ENCODE assay signal across 11 cellular contexts in the genomic region with DNA sequence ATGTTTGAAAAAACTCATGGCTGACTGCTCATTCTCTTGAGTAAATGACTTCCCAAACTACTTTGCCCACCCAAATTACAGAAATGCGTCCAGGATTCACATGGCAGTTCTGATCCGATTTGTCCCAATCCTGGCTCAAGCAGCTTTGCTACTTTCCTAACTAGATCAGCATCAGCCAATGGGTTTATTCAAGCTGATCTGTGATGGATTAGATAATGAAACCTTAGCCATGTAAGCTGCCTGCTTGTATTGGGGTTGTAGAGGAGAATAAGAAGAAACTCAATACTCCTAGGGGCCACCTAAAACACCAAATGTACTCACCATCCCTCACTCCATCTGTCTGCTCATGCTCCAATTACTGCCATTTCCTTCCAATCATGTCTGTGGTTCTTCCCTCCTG. TPM values are rescaled to one million over a fixed set of nuclear protein-coding genes. Genes with fewer than 3 reads are reported as not detected.
DNase-seq lines count a peak whose midpoint lies in the region; TF ChIP-seq lines count a peak whose summit lies in the region.
"Had no signal": no experiment of that assay in that cellular context is flagged by ENCODE, and none has a peak within 500 bp of the region (broad histone marks: within the 10 kb centered on the region; RNA-seq: fewer than 3 reads in every experiment).

No MANE protein-coding gene starts in this region.

- no peak for TF ChIP-seq CTCF in WERI-Rb-1 (IDR thresholded peaks at IDR 0.05; ENCODE audit: low read depth, low read length)
- no peak for TF ChIP-seq CTCF in mesothelial cell of epicardium (IDR thresholded peaks at IDR 0.05; ENCODE audit: unreplicated experiment)
- TF ChIP-seq CTCF in tibial nerve (IDR thresholded peaks at IDR 0.05): no peak

- no peak overlapping the region for H3K27ac ChIP-seq in WERI-Rb-1
- peak overlapping the region in 3 of 4 donors; percentile 53 to 82 (median 65) for H3K27ac ChIP-seq in tibial nerve

- DNase-seq in activated CD4-positive, alpha-beta memory T cell treated with anti-CD3 and anti-CD28 coated beads for 36 hours: no peak
- DNase-seq in activated CD4-positive, alpha-beta memory T cell treated with anti-CD3 and anti-CD28 coated beads, Interleukin-2, amount 10 ng/mL, durations not matched to agents 7 days and 5 days: no peak
- DNase-seq in WERI-Rb-1 (peak; percentile 64), mesothelial cell of epicardium (ENCODE audit: low spot score in 2 of 2, unreplicated experiment in 2 of 2) (no peak), tibial nerve (ENCODE audit: low spot score in 2 of 2) (no peak), middle frontal gyrus (ENCODE audit: extremely low spot score, low spot score) (no peak)
- no peak for DNase-seq in activated T-cell treated with anti-CD3 and anti-CD28 coated beads, Interleukin-2, amount 50 U/mL, for 24 hours
- no peak for DNase-seq in stimulated activated CD4-positive, alpha-beta T cell treated with anti-CD3 and anti-CD28 coated beads, Interleukin-4, amount 100 ng/mL, for 1 hour
- DNase-seq: mucosa of descending colon, NCI-H1092, spleen had no signal

- H3K9me3 Mint-ChIP-seq in activated CD4-positive, alpha-beta memory T cell treated with anti-CD3 and anti-CD28 coated beads for 36 hours: no peaks in the 10 kb centered on the region
- no peaks in the 10 kb centered on the region for H3K9me3 Mint-ChIP-seq in activated CD4-positive, alpha-beta memory T cell treated with anti-CD3 and anti-CD28 coated beads, Interleukin-2, amount 10 ng/mL, durations not matched to agents 7 days and 5 days
- H3K9me3 Mint-ChIP-seq in mesothelial cell of epicardium: no peaks in the 10 kb centered on the region
- H3K9me3 Mint-ChIP-seq in activated T-cell treated with anti-CD3 and anti-CD28 coated beads, Interleukin-2, amount 50 U/mL, for 24 hours: no peaks in the 10 kb centered on the region

- CTCF ChIA-PET in activated CD4-positive, alpha-beta memory T cell treated with anti-CD3 and anti-CD28 coated beads for 36 hours (lab: Charles Lee): interaction anchor here (0.8 to 10.9 kb wide), 2 partner anchors 44 to 192 kb away, joined by 4 to 78 read pairs; no protein-coding TSS in a partner anchor
- CTCF ChIA-PET in activated CD4-positive, alpha-beta memory T cell treated with anti-CD3 and anti-CD28 coated beads, Interleukin-2, amount 10 ng/mL, durations not matched to agents 7 days and 5 days (lab: Charles Lee): interaction anchor here (1.1 kb wide), 1 partner anchor 44 kb away, joined by 4 read pairs; no protein-coding TSS in a partner anchor

- H3K27ac Mint-ChIP-seq in activated CD4-positive, alpha-beta memory T cell treated with anti-CD3 and anti-CD28 coated beads for 36 hours: peak overlapping the region; percentile 53
- no peak overlapping the region for H3K27ac Mint-ChIP-seq in activated CD4-positive, alpha-beta memory T cell treated with anti-CD3 and anti-CD28 coated beads, Interleukin-2, amount 10 ng/mL, durations not matched to agents 7 days and 5 days
- peak overlapping the region; percentile 88 for H3K27ac Mint-ChIP-seq in mesothelial cell of epicardium
- H3K27ac Mint-ChIP-seq in activated T-cell treated with anti-CD3 and anti-CD28 coated beads, Interleukin-2, amount 50 U/mL, for 24 hours: no peak overlapping the region

- H3K36me3 Mint-ChIP-seq in activated CD4-positive, alpha-beta memory T cell treated with anti-CD3 and anti-CD28 coated beads for 36 hours: no peaks in the 10 kb centered on the region
- no peaks in the 10 kb centered on the region for H3K36me3 Mint-ChIP-seq in activated CD4-positive, alpha-beta memory T cell treated with anti-CD3 and anti-CD28 coated beads, Interleukin-2, amount 10 ng/mL, durations not matched to agents 7 days and 5 days (ENCODE audit: low read depth)
- peaks cover 6% of the 10 kb centered on the region for H3K36me3 Mint-ChIP-seq in mesothelial cell of epicardium
- H3K36me3 Mint-ChIP-seq in activated T-cell treated with anti-CD3 and anti-CD28 coated beads, Interleukin-2, amount 50 U/mL, for 24 hours (ENCODE audit: low read depth): no peaks in the 10 kb centered on the region

- H3K4me3 Mint-ChIP-seq in activated CD4-positive, alpha-beta memory T cell treated with anti-CD3 and anti-CD28 coated beads for 36 hours: no peak overlapping the region
- no peak overlapping the region for H3K4me3 Mint-ChIP-seq in activated CD4-positive, alpha-beta memory T cell treated with anti-CD3 and anti-CD28 coated beads, Interleukin-2, amount 10 ng/mL, durations not matched to agents 7 days and 5 days
- H3K4me3 Mint-ChIP-seq in mesothelial cell of epicardium: peak overlapping the region; percentile 10
- H3K4me3 Mint-ChIP-seq in activated T-cell treated with anti-CD3 and anti-CD28 coated beads, Interleukin-2, amount 50 U/mL, for 24 hours: no peak overlapping the region

- peaks cover 0 to 66% (median 22%) of the 10 kb centered on the region in 4 donors for H3K4me1 ChIP-seq in tibial nerve

- H3K27me3 Mint-ChIP-seq in activated CD4-positive, alpha-beta memory T cell treated with anti-CD3 and anti-CD28 coated beads for 36 hours: peaks cover 4% of the 10 kb centered on the region
- H3K27me3 Mint-ChIP-seq in activated CD4-positive, alpha-beta memory T cell treated with anti-CD3 and anti-CD28 coated beads, Interleukin-2, amount 10 ng/mL, durations not matched to agents 7 days and 5 days: peaks cover 7% of the 10 kb centered on the region
- no peaks in the 10 kb centered on the region for H3K27me3 Mint-ChIP-seq in mesothelial cell of epicardium (ENCODE audit: low read depth)
- H3K27me3 Mint-ChIP-seq in activated T-cell treated with anti-CD3 and anti-CD28 coated beads, Interleukin-2, amount 50 U/mL, for 24 hours: peaks cover 3% of the 10 kb centered on the region

- peaks cover 18% of the 10 kb centered on the region for H3K4me1 Mint-ChIP-seq in activated CD4-positive, alpha-beta memory T cell treated with anti-CD3 and anti-CD28 coated beads for 36 hours (ENCODE audit: low read depth)
- peaks cover 9% of the 10 kb centered on the region for H3K4me1 Mint-ChIP-seq in activated CD4-positive, alpha-beta memory T cell treated with anti-CD3 and anti-CD28 coated beads, Interleukin-2, amount 10 ng/mL, durations not matched to agents 7 days and 5 days
- H3K4me1 Mint-ChIP-seq in mesothelial cell of epicardium: peaks cover 58% of the 10 kb centered on the region
- peaks cover 19% of the 10 kb centered on the region for H3K4me1 Mint-ChIP-seq in activated T-cell treated with anti-CD3 and anti-CD28 coated beads, Interleukin-2, amount 50 U/mL, for 24 hours (ENCODE audit: low read depth)

- H3K27me3 ChIP-seq in WERI-Rb-1 (ENCODE audit: insufficient read depth, low read depth, severe bottlenecking): peaks cover 76% of the 10 kb centered on the region
- H3K27me3 ChIP-seq in tibial nerve: no peaks in the 10 kb centered on the region

- no peak for TF ChIP-seq POLR2A in tibial nerve (IDR thresholded peaks at IDR 0.05)

- H3K4me3 ChIP-seq in WERI-Rb-1 (ENCODE audit: low read depth, low read length) (no peak overlapping the region), tibial nerve (no peak overlapping the region)
- H3K4me3 ChIP-seq: mucosa of descending colon, spleen had no signal

- 49 to 56% methylated on average over 2 of the region's 2 CpGs for WGBS in tibial nerve, 2 donors

- no peak for TF ChIP-seq EP300 in tibial nerve (IDR thresholded peaks at IDR 0.05)

- intact Hi-C loops in activated CD4-positive, alpha-beta memory T cell treated with anti-CD3 and anti-CD28 coated beads for 36 hours (cut with micrococcal nuclease): no loop called here

- H3K9me3 ChIP-seq in WERI-Rb-1 (ENCODE audit: severe bottlenecking) (peaks cover 11% of the 10 kb centered on the region), tibial nerve (no peaks in the 10 kb centered on the region)
- H3K9me3 ChIP-seq: mucosa of descending colon, spleen had no signal

- POLR2A ChIA-PET in activated CD4-positive, alpha-beta memory T cell treated with anti-CD3 and anti-CD28 coated beads for 36 hours (lab: Charles Lee): no interaction called here
- POLR2A ChIA-PET in activated CD4-positive, alpha-beta memory T cell treated with anti-CD3 and anti-CD28 coated beads, Interleukin-2, amount 10 ng/mL, durations not matched to agents 7 days and 5 days (lab: Charles Lee): no interaction called here

- H3K36me3 ChIP-seq in WERI-Rb-1 (no peaks in the 10 kb centered on the region), tibial nerve (no peaks in the 10 kb centered on the region)
- H3K36me3 ChIP-seq: spleen had no signal

RNA-seq across cellular contexts. Expression of a gene that starts 7.0 kb away (rescaled TPM):
- total RNA-seq in activated CD4-positive, alpha-beta memory T cell treated with anti-CD3 and anti-CD28 coated beads for 36 hours: 1 to 10 TPM; 4.3 to 4.6 TPM
- total RNA-seq in activated CD4-positive, alpha-beta memory T cell treated with anti-CD3 and anti-CD28 coated beads, Interleukin-2, amount 10 ng/mL, durations not matched to agents 7 days and 5 days: 1 to 10 TPM in 1 of 2 experiments, under 1 TPM in 1; 0.83 to 1.4 TPM
- 209 to 212 TPM (median 210 TPM) in 3 replicates for total RNA-seq in mesothelial cell of epicardium
- 10 to 100 TPM; 50.2 to 75.6 (median 71.4) TPM for total RNA-seq in tibial nerve

Comparison
In these comparisons a context has a peak if more than half of its experiments do, and no peak if none do; other contexts are left out.
1. H3K27ac Mint-ChIP-seq: peak in activated CD4-positive, alpha-beta memory T cell treated with anti-CD3 and anti-CD28 coated beads for 36 hours (single experiment) and mesothelial cell of epicardium (single experiment); none in activated CD4-positive, alpha-beta memory T cell treated with anti-CD3 and anti-CD28 coated beads, Interleukin-2, amount 10 ng/mL, durations not matched to agents 7 days and 5 days (single experiment) and activated T-cell treated with anti-CD3 and anti-CD28 coated beads, Interleukin-2, amount 50 U/mL, for 24 hours (single experiment).
2. RNA of a gene that starts 7.0 kb away (total RNA-seq): 209 to 212 TPM in mesothelial cell of epicardium and 50.2 to 75.6 TPM in tibial nerve; 4.3 to 4.6 TPM in activated CD4-positive, alpha-beta memory T cell treated with anti-CD3 and anti-CD28 coated beads for 36 hours and 0.83 to 1.4 TPM in activated CD4-positive, alpha-beta memory T cell treated with anti-CD3 and anti-CD28 coated beads, Interleukin-2, amount 10 ng/mL, durations not matched to agents 7 days and 5 days; every median in the first group is over 4 times any median in the second.